8 cellular contexts compared by ENCODE assay signal in the genomic region with DNA sequence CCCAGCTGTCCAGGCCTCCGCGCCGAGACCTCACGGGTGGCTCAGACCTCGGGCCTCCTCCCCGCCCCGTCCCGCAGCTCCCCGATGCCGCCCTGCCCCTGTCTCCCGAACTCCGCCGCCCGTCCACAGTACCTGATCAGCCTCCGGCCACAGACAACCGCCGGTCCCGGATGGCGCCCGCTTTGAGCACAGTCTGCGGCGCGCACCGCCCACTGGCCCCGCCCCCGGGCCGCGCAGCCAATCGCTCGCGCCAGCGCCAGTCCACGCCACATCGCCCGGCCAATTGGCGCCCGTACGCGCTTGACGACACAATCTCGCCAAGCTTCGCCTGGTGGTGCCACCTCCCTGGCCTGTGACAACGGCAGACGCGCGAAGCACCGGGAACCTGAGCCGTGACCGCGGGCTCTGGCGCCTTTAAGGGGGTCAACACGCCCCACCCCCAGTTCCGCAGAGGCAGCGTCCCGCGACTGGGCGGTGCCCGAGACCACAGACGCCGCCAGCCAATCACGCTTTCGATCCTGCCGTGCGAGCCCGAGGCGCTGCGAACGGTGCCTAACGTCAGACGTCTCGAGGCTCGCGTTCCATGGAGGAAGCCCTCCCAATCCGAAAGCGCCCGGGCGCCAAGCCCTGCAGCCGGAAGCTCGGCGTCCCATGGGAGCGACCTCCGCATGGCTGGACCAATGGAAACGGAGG. TPM values are rescaled to one million over a fixed set of nuclear protein-coding genes. Genes with fewer than 3 reads are reported as not detected.
DNase-seq lines count a peak whose midpoint lies in the region; ATAC-seq and TF ChIP-seq lines count a peak whose summit lies in the region.

A gene (minus strand): TSS at position 388 of the 693 bp plus-strand sequence. CDS start 116 bp downstream, at position 272.

- H3K27ac Mint-ChIP-seq in immature natural killer cell: peak within 1 kb of the TSS; percentile 98 to 100 (median 99)

- no peaks in the 10 kb centered on the region for H3K9me3 Mint-ChIP-seq in immature natural killer cell

- DNase-seq in AG10803 (ENCODE audit: low read depth): peak; percentile 99
- peak; percentile 99 for DNase-seq in NCI-H345 treated with DMSO at 0.1 percent for 48 hours (lab: John Stamatoyannopoulos, UW; ENCODE audit: unreplicated experiment)
- peak; percentile 95 to 98 (median 96) for DNase-seq in activated CD4-positive, CD25-positive, alpha-beta regulatory T cell (lab: John Stamatoyannopoulos, UW)
- peak; percentile 86 to 100 (median 98) for DNase-seq in caudate nucleus (lab: John Stamatoyannopoulos, UW)
- peak; percentile 99 for DNase-seq in immature natural killer cell
- peak; percentile 99 for DNase-seq in smooth muscle cell of the brain vasculature (ENCODE audit: low read depth, low spot score)

- peaks cover 8 to 14% (median 9%) of the 10 kb centered on the region in 3 donors for H3K36me3 Mint-ChIP-seq in immature natural killer cell

- peak within 1 kb of the TSS; percentile 100 for H3K27ac ChIP-seq in caudate nucleus (ENCODE audit: low read depth, low read length)

- peaks cover 66 to 82% of the 10 kb centered on the region in 2 donors for H3K4me1 Mint-ChIP-seq in immature natural killer cell

- no peak for TF ChIP-seq CTCF in AG10803 (conservative IDR thresholded peaks at IDR 0.05; ENCODE audit: low read length)

- peak within 1 kb of the TSS; percentile 92 for H3K4me3 ChIP-seq in AG10803 (ENCODE audit: low read length)

- H3K27me3 Mint-ChIP-seq in immature natural killer cell (ENCODE audit: low read depth in 3 of 3): peaks cover 24 to 35% (median 26%) of the 10 kb centered on the region in 3 donors

- H3K4me3 Mint-ChIP-seq in immature natural killer cell: peak within 1 kb of the TSS; percentile 93 to 98 (median 95)

- ATAC-seq in GM19035 (IDR thresholded peaks at IDR 0.05; ENCODE audit: unreplicated experiment): peak; percentile 79
- ATAC-seq in HG03342 (IDR thresholded peaks at IDR 0.05; ENCODE audit: unreplicated experiment): peak; percentile 82

RNA-seq across cellular contexts. Expression of the gene that starts here (rescaled TPM):
- 100 to 1,000 TPM in 1 of 3 donors, 10 to 100 TPM in 2; 62.3 to 113 (median 95.9) TPM for polyA plus RNA-seq in immature natural killer cell

Comparison
In these comparisons a context has a peak if more than half of its experiments do, and no peak if none do; other contexts are left out.
1. Peak in every context shown above with its lines: DNase-seq, ATAC-seq, H3K4me3 ChIP-seq and H3K27ac ChIP-seq.